In the genomic region with DNA sequence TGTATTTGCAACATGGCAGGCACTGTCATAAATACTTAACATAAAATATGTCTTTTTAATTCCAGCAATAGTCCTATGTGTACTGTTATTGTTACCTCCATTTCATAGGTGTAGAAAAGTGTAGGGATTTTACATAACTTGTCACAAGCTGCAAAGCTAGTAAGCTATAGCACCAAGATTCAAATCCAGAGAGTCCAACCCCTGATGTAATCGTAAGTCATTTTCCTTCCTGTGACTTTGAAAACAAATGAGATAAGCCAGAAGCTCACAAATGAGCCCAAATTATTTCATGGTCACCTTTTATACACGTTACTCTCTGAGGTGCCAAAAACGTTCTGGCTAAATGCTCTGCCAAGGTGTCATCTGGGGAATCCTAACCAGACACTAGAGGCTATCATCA, we compare ENCODE assay signal across 31 cellular contexts.
"Had no signal": no experiment of that assay in that cellular context is flagged by ENCODE, and none has a peak within 500 bp of the region (broad histone marks: within the 10 kb centered on the region; RNA-seq: fewer than 3 reads in every experiment).

No MANE protein-coding gene starts in this region.

- FAIRE-seq: bronchial epithelial cell, TTC549 had no signal

- DNase-seq: activated CD4-positive, alpha-beta T cell treated with anti-CD3 and anti-CD28 coated beads for 48 hours; activated CD4-positive, alpha-beta T cell treated with anti-CD3 and anti-CD28 coated beads, Interleukin-2, amount 50 U/mL, for 4 hours; activated CD8-positive, alpha-beta memory T cell treated with anti-CD3 and anti-CD28 coated beads, Interleukin-2, amount 10 ng/mL, durations not matched to agents 7 days and 5 days; activated naive CD4-positive, alpha-beta T cell treated with anti-CD3 and anti-CD28 coated beads, Interleukin-2, amount 50 U/mL, for 16 hours; activated naive CD8-positive, alpha-beta T cell treated with anti-CD3 and anti-CD28 coated beads, Interleukin-2, amount 50 U/mL, for 24 hours; activated T-cell treated with anti-CD3 and anti-CD28 coated beads, Interleukin-2, amount 50 U/mL, for 24 hours; amniotic stem cell; body of pancreas; central memory CD4-positive, alpha-beta T cell; Kasumi-1; KBM-7; NCI-H1105 treated with DMSO at 0.1 percent for 48 hours; NCI-H146; NCI-H187 treated with DMSO at 0.1 percent for 48 hours; NCI-H2081 treated with DMSO at 0.1 percent for 48 hours; NCI-H226; NCI-H526; NCI-H774; NK-92 treated with Interleukin-12 subunit alpha and Interleukin-12 subunit beta, amount 100 ng/mL, for 24 hours; Peyer's patch; Right ventricle myocardium superior; SW 1271; T-helper 9 cell had no signal

- H3K9me3 ChIP-seq: ascending aorta, body of pancreas, Peyer's patch, SJSA1 had no signal

- ATAC-seq: activated CD8-positive, alpha-beta memory T cell treated with anti-CD3 and anti-CD28 coated beads, Interleukin-2, amount 10 ng/mL, durations not matched to agents 7 days and 5 days; activated naive CD8-positive, alpha-beta T cell treated with anti-CD3 and anti-CD28 coated beads, Interleukin-2, amount 50 U/mL, for 24 hours; body of pancreas; SK-N-SH treated with all-trans-retinoic acid at 6 μM for 48 hours had no signal

- H3K4me1 ChIP-seq: ascending aorta, body of pancreas, Peyer's patch, SJSA1 had no signal

- H3K27me3 ChIP-seq: ascending aorta, body of pancreas, Peyer's patch, SJSA1 had no signal

- H3K27ac ChIP-seq: ascending aorta, body of pancreas, Peyer's patch, RWPE1, SJSA1 had no signal

- H3K36me3 Mint-ChIP-seq: activated CD8-positive, alpha-beta memory T cell treated with anti-CD3 and anti-CD28 coated beads, Interleukin-2, amount 10 ng/mL, durations not matched to agents 7 days and 5 days had no signal

- H3K4me3 ChIP-seq: ascending aorta, body of pancreas, Peyer's patch, SJSA1 had no signal

- H3K27me3 Mint-ChIP-seq: activated CD8-positive, alpha-beta memory T cell treated with anti-CD3 and anti-CD28 coated beads, Interleukin-2, amount 10 ng/mL, durations not matched to agents 7 days and 5 days; activated naive CD8-positive, alpha-beta T cell treated with anti-CD3 and anti-CD28 coated beads, Interleukin-2, amount 50 U/mL, for 24 hours; activated T-cell treated with anti-CD3 and anti-CD28 coated beads, Interleukin-2, amount 50 U/mL, for 24 hours had no signal

- H3K9me3 Mint-ChIP-seq: activated naive CD8-positive, alpha-beta T cell treated with anti-CD3 and anti-CD28 coated beads, Interleukin-2, amount 50 U/mL, for 24 hours; activated T-cell treated with anti-CD3 and anti-CD28 coated beads, Interleukin-2, amount 50 U/mL, for 24 hours; activated T-helper 2 cell treated with anti-CD3 and anti-CD28 coated beads, Interferon-gamma antibody, Interleukin-2, Interleukin-4, amounts not matched to agents 10 μg/mL and 5 μg/mL and 100 μg/mL, durations not matched to agents 14 hours and 24 hours and 36 hours; T-helper 1 cell treated with Interleukin-12 subunit alpha and Interleukin-12 subunit beta and Interleukin-4 antibody, amounts not matched to agents 30 μg/mL and 1 μg/mL, for 36 hours had no signal

- H3K36me3 ChIP-seq: ascending aorta, Peyer's patch, SJSA1 had no signal

- H3K27ac Mint-ChIP-seq: activated CD8-positive, alpha-beta memory T cell treated with anti-CD3 and anti-CD28 coated beads, Interleukin-2, amount 10 ng/mL, durations not matched to agents 7 days and 5 days; activated naive CD8-positive, alpha-beta T cell treated with anti-CD3 and anti-CD28 coated beads, Interleukin-2, amount 50 U/mL, for 24 hours; activated T-cell treated with anti-CD3 and anti-CD28 coated beads, Interleukin-2, amount 50 U/mL, for 24 hours; activated T-helper 2 cell treated with anti-CD3 and anti-CD28 coated beads, Interferon-gamma antibody, Interleukin-2, Interleukin-4, amounts not matched to agents 10 μg/mL and 5 μg/mL and 100 μg/mL, durations not matched to agents 14 hours and 24 hours and 36 hours; T-helper 1 cell treated with Interleukin-12 subunit alpha and Interleukin-12 subunit beta and Interleukin-4 antibody, amounts not matched to agents 30 μg/mL and 1 μg/mL, for 36 hours had no signal

- H3K4me3 Mint-ChIP-seq: activated CD8-positive, alpha-beta memory T cell treated with anti-CD3 and anti-CD28 coated beads, Interleukin-2, amount 10 ng/mL, durations not matched to agents 7 days and 5 days; activated naive CD8-positive, alpha-beta T cell treated with anti-CD3 and anti-CD28 coated beads, Interleukin-2, amount 50 U/mL, for 24 hours; activated T-cell treated with anti-CD3 and anti-CD28 coated beads, Interleukin-2, amount 50 U/mL, for 24 hours; T-helper 1 cell treated with Interleukin-12 subunit alpha and Interleukin-12 subunit beta and Interleukin-4 antibody, amounts not matched to agents 30 μg/mL and 1 μg/mL, for 36 hours had no signal
